ENCODE assay signal across 16 cellular contexts in the genomic region with DNA sequence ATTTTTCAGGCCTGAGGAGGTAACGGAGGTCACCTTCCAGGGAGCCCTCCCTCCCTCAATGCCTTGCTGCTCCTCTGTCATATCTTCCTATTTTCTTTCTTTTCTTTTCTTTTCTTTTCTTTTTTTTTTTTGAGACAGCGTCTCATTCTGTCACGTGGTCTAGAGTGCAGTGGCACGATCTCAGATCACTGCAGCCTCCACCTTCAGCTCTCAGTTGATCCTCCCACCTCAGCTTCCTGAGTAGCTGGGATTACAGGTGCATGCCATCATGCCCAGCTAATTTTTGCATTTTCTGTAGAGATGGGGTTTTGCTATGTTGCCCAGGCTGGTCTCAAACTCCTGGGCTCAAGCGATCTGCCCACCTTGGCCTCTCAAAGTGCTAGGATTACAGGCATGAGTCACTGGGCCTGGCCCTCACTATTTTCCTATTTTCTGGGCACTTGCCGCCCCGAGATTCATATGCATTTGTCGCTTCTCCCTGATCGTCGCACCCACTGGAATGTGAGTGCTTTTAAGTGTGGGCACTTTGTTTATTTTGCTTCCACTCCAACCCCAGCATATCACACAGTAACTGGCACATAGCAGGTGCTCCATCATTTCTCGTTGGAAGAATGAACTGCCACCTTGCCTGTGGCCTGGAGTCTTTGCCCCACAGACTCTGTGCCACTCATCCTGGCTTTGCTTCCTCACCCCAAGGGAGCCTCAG. TPM values are rescaled to one million over a fixed set of nuclear protein-coding genes. Genes with fewer than 3 reads are reported as not detected.
A peak's percentile ranks its signal among the peaks of the same experiment; 100 is the strongest.
DNase-seq lines count a peak whose midpoint lies in the region; ATAC-seq, FAIRE-seq and TF ChIP-seq lines count a peak whose summit lies in the region.
"Had no signal": no experiment of that assay in that cellular context is flagged by ENCODE, and none has a peak within 500 bp of the region (broad histone marks: within the 10 kb centered on the region; RNA-seq: fewer than 3 reads in every experiment).

No MANE protein-coding gene starts in this region.

- peak overlapping the region; percentile 95 for H3K27ac Mint-ChIP-seq in activated T-cell treated with anti-CD3 and anti-CD28 coated beads, Interleukin-2, amount 50 U/mL, for 72 hours

- H3K27ac ChIP-seq in RWPE1 (0 out of 2 replicates have a peak overlapping the region, but pooled peaks have one; percentile 17), dorsolateral prefrontal cortex (peak overlapping the region in 48 of 59 donors; percentile 1 to 97 (median 62)), temporal lobe (ENCODE audit: low read depth, low read length) (peak overlapping the region; percentile 46), small intestine (ENCODE audit: low read depth in 1 of 2, low read length in 1 of 2) (no peak overlapping the region)
- H3K27ac ChIP-seq: psoas muscle, suprapubic skin had no signal

- H3K4me3 ChIP-seq in dorsolateral prefrontal cortex (no peak overlapping the region), small intestine (ENCODE audit: low read depth in 1 of 2, low read length in 2 of 2) (no peak overlapping the region), BE2C (ENCODE audit: low read depth, low read length) (no peak overlapping the region)
- H3K4me3 ChIP-seq: psoas muscle, suprapubic skin had no signal

- POLR2A ChIA-PET in RWPE1 (lab: Yijun Ruan, JAX; ENCODE audit: low non-redundant PET): no interaction called here

- H3K4me1 ChIP-seq in small intestine (ENCODE audit: control insufficient read depth in 2 of 2, insufficient read depth in 1 of 2, low read depth in 1 of 2, low read length in 1 of 2) (no peaks in the 10 kb centered on the region), BE2C (no peaks in the 10 kb centered on the region)
- H3K4me1 ChIP-seq: psoas muscle, suprapubic skin had no signal

- H3K36me3 ChIP-seq in small intestine (ENCODE audit: control insufficient read depth in 2 of 2, insufficient read depth in 2 of 2, low read length in 2 of 2) (no peaks in the 10 kb centered on the region), BE2C (no peaks in the 10 kb centered on the region)

- no peak for TF ChIP-seq CTCF in RWPE1 (conservative IDR thresholded peaks at IDR 0.05; ENCODE audit: low read depth)
- no peak for TF ChIP-seq CTCF in dorsolateral prefrontal cortex (IDR thresholded peaks at IDR 0.05 in 54 of 56, conservative IDR thresholded peaks at IDR 0.05 in 2 of 56; ENCODE audit: low read depth in 1 of 56, partially characterized antibody in 56 of 56)
- TF ChIP-seq CTCF in BE2C (IDR thresholded peaks at IDR 0.05; ENCODE audit: low read depth, low read length): no peak

- H3K9me3 ChIP-seq in small intestine (ENCODE audit: control insufficient read depth, low read depth) (no peaks in the 10 kb centered on the region), BE2C (no peaks in the 10 kb centered on the region)
- H3K9me3 ChIP-seq: psoas muscle, suprapubic skin had no signal

- WGBS in small intestine, 3 donors: 75 to 83% (median 78%) methylated on average over 11 of the region's 11 CpGs

- peaks cover 59% of the 10 kb centered on the region for H3K4me1 Mint-ChIP-seq in activated T-cell treated with anti-CD3 and anti-CD28 coated beads, Interleukin-2, amount 50 U/mL, for 72 hours (ENCODE audit: low read depth)

- DNase-seq in activated T-cell treated with anti-CD3 and anti-CD28 coated beads, Interleukin-2, amount 50 U/mL, for 72 hours: no peak
- no peak for DNase-seq in activated T-cell treated with anti-CD3 and anti-CD28 coated beads for 4 hours
- no peak for DNase-seq in RWPE1 (ENCODE audit: low spot score)
- DNase-seq in dorsolateral prefrontal cortex: no peak
- no peak for DNase-seq in small intestine
- no peak for DNase-seq in BE2C
- DNase-seq in GOT3 (lab: John Stamatoyannopoulos, UW): no peak
- DNase-seq: DMS153; hippocampal formation; NCI-H187; NCI-H69; psoas muscle; RPMI8226; stimulated activated CD4-positive, alpha-beta T cell treated with anti-CD3 and anti-CD28 coated beads, Interleukin-15, amount 100 ng/mL, for 24 hours had no signal

- no peak for ATAC-seq in activated T-cell treated with anti-CD3 and anti-CD28 coated beads, Interleukin-2, amount 50 U/mL, for 72 hours (replicated peaks in 1 of 2)
- ATAC-seq: psoas muscle had no signal

- no peaks in the 10 kb centered on the region for H3K36me3 Mint-ChIP-seq in activated T-cell treated with anti-CD3 and anti-CD28 coated beads, Interleukin-2, amount 50 U/mL, for 72 hours (ENCODE audit: insufficient read depth in 2 of 2)

- no peak for FAIRE-seq in small intestine (lab: Jason Lieb, UNC)

- H3K9me3 Mint-ChIP-seq in activated T-cell treated with anti-CD3 and anti-CD28 coated beads, Interleukin-2, amount 50 U/mL, for 72 hours: no peaks in the 10 kb centered on the region

- peak overlapping the region; percentile 1 to 16 for H3K4me3 Mint-ChIP-seq in activated T-cell treated with anti-CD3 and anti-CD28 coated beads, Interleukin-2, amount 50 U/mL, for 72 hours

- intact Hi-C loops in dorsolateral prefrontal cortex (cut with DNase I): no loop called here

- H3K27me3 ChIP-seq in dorsolateral prefrontal cortex (no peaks in the 10 kb centered on the region), small intestine (ENCODE audit: control insufficient read depth in 2 of 2, insufficient read depth in 2 of 2, low read length in 2 of 2) (no peaks in the 10 kb centered on the region), BE2C (no peaks in the 10 kb centered on the region)
- H3K27me3 ChIP-seq: suprapubic skin had no signal

- H3K27me3 Mint-ChIP-seq in activated T-cell treated with anti-CD3 and anti-CD28 coated beads, Interleukin-2, amount 50 U/mL, for 72 hours (ENCODE audit: low read depth): no peaks in the 10 kb centered on the region

- CTCF ChIA-PET in RWPE1 (lab: Yijun Ruan, JAX): no interaction called here

RNA-seq across cellular contexts. Expression of gene CPNE2, which starts 31.7 kb away (rescaled TPM):
- total RNA-seq in activated T-cell treated with anti-CD3 and anti-CD28 coated beads, Interleukin-2, amount 50 U/mL, for 72 hours: 10 to 100 TPM in 1 of 2 donors, 1 to 10 TPM in 1; 9.4 to 15.1 TPM
- total RNA-seq in dorsolateral prefrontal cortex: 100 to 1,000 TPM in 2 of 120 experiments, 10 to 100 TPM in 118; 18.1 to 151 (median 44.9) TPM
- total RNA-seq in temporal lobe: 42.5 TPM
- polyA plus RNA-seq in small intestine: 10 to 100 TPM in 1 of 3 donors, 1 to 10 TPM in 2; 3.1 to 22.9 (median 6.2) TPM
- 28.1 TPM for polyA plus RNA-seq in BE2C (2012; ENCODE audit: insufficient read depth, insufficient read length, low read depth)

Comparison
In these comparisons a context has a peak if more than half of its experiments do, and no peak if none do; other contexts are left out.
1. H3K27ac ChIP-seq: peak in RWPE1 (single experiment), dorsolateral prefrontal cortex (48 of 59) and temporal lobe (single experiment); none in small intestine (0 of 2).